ENCODE assay signal across 23 cellular contexts in the genomic region with DNA sequence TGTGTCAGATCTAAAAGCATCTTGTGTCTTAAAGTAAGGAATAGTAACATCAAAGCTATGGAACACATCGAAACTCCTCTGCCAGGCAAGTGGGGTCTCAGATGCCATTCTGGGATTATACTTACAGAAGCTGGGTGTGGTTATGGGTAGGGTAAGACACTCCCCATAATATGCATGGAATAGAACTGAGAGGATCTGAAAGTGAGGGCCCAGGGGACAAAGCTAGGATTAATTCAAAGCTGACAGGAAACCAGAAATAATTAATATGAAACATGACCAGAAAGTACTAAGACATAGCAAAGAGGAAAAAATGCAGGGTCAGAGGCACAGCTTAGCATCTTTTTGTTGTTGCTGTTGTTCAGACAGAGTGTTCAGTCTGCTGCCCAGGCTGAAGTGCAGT. TPM values are rescaled to one million over a fixed set of nuclear protein-coding genes. Genes with fewer than 3 reads are reported as not detected.
A peak's percentile ranks its signal among the peaks of the same experiment; 100 is the strongest.
DNase-seq lines count a peak whose midpoint lies in the region; ATAC-seq, FAIRE-seq and TF ChIP-seq lines count a peak whose summit lies in the region.
"Had no signal": no experiment of that assay in that cellular context is flagged by ENCODE, and none has a peak within 500 bp of the region (broad histone marks: within the 10 kb centered on the region; RNA-seq: fewer than 3 reads in every experiment).

No MANE protein-coding gene starts in this region.

- no peaks in the 10 kb centered on the region for H3K27me3 Mint-ChIP-seq in activated B cell treated with CpG ODN at 0.5 μM for 24 hours

- peaks cover 9% of the 10 kb centered on the region for H3K4me1 Mint-ChIP-seq in activated B cell treated with CpG ODN at 0.5 μM for 24 hours

- H3K27ac ChIP-seq in BLaER1 treated with 17β-estradiol and CSF1 and Interleukin-3, amounts not matched to agents 10 nM and 100 nM: peak overlapping the region in 10 of 11 experiments; percentile 12 to 96 (median 90); a peak in 18 of 22 replicates
- H3K27ac ChIP-seq in HL-60 (replicated peaks): peak overlapping the region; percentile 2; the same call in 1 of the 2 replicates
- H3K27ac ChIP-seq in spleen: peak overlapping the region in 6 of 8 donors; percentile 2 to 89 (median 85)
- no peak overlapping the region for H3K27ac ChIP-seq in pancreas
- H3K27ac ChIP-seq in coronary artery: no peak overlapping the region
- H3K27ac ChIP-seq: C4-2B, SJSA1 had no signal

- intact Hi-C loops in activated B cell treated with CpG ODN at 0.5 μM for 24 hours (cut with micrococcal nuclease) (no loop called here), spleen (cut with DNase I; ENCODE audit: low total_unique reads) (no loop called here), pancreas (cut with DNase I) (loop anchor here in 1 of 3 donors (10.0 kb wide), 1 partner anchor 160 kb away; no protein-coding TSS in a partner anchor)

- H3K4me3 Mint-ChIP-seq in activated B cell treated with CpG ODN at 0.5 μM for 24 hours: peak overlapping the region; percentile 16

- FAIRE-seq in pancreas (lab: Jason Lieb, UNC): no peak
- FAIRE-seq: D721Med, H54, HepG2, K562 had no signal

- H3K27ac Mint-ChIP-seq in activated B cell treated with CpG ODN at 0.5 μM for 24 hours: peak overlapping the region; percentile 68

- H4K20me1 ChIP-seq in BLaER1 treated with 17β-estradiol and CSF1 and Interleukin-3, amounts not matched to agents 10 nM and 100 nM: no peaks in the 10 kb centered on the region

- TF ChIP-seq CTCF in HL-60 (IDR thresholded peaks at IDR 0.05; ENCODE audit: insufficient read depth, low read length) (no peak), activated B cell treated with CpG ODN at 0.5 μM for 24 hours (IDR thresholded peaks at IDR 0.05) (no peak), spleen (IDR thresholded peaks at IDR 0.05 in 8 of 11, conservative IDR thresholded peaks at IDR 0.05 in 3 of 11) (no peak), pancreas (IDR thresholded peaks at IDR 0.05) (no peak), coronary artery (IDR thresholded peaks at IDR 0.05) (no peak)

- ATAC-seq in activated B cell treated with CpG ODN at 0.5 μM for 24 hours (ENCODE audit: low read depth) (no peak), pancreas (no peak)
- ATAC-seq: HepG2, K562, Right ventricle myocardium inferior had no signal

- no peaks in the 10 kb centered on the region for H3K9me3 Mint-ChIP-seq in activated B cell treated with CpG ODN at 0.5 μM for 24 hours

- peak overlapping the region; percentile 20 to 83 (median 73); a peak in 20 of 22 replicates for H3K4me2 ChIP-seq in BLaER1 treated with 17β-estradiol and CSF1 and Interleukin-3, amounts not matched to agents 10 nM and 100 nM

- no peaks in the 10 kb centered on the region for H3K36me3 ChIP-seq in BLaER1 treated with 17β-estradiol and CSF1 and Interleukin-3, amounts not matched to agents 10 nM and 100 nM
- H3K36me3 ChIP-seq in spleen: no peaks in the 10 kb centered on the region
- no peaks in the 10 kb centered on the region for H3K36me3 ChIP-seq in pancreas
- H3K36me3 ChIP-seq: SJSA1 had no signal

- CTCF ChIA-PET in activated B cell treated with CpG ODN at 0.5 μM for 24 hours (lab: Charles Lee): interaction anchor here (0.9 to 4.6 kb wide), 5 partner anchors 11 to 163 kb away, joined by 3 to 40 read pairs (median 7); no protein-coding TSS in a partner anchor

- H3K36me3 Mint-ChIP-seq in activated B cell treated with CpG ODN at 0.5 μM for 24 hours (ENCODE audit: low read depth): no peaks in the 10 kb centered on the region

- peaks cover 0 to 11% (median 0%) of the 10 kb centered on the region in 11 experiments; a peak in 4 of 22 replicates for H3K9me3 ChIP-seq in BLaER1 treated with 17β-estradiol and CSF1 and Interleukin-3, amounts not matched to agents 10 nM and 100 nM (replicated peaks in 1 of 11)
- H3K9me3 ChIP-seq in spleen (no peaks in the 10 kb centered on the region), pancreas (no peaks in the 10 kb centered on the region)
- H3K9me3 ChIP-seq: SJSA1 had no signal

- H3K27me3 ChIP-seq in BLaER1 treated with 17β-estradiol and CSF1 and Interleukin-3, amounts not matched to agents 10 nM and 100 nM: no peaks in the 10 kb centered on the region
- no peaks in the 10 kb centered on the region for H3K27me3 ChIP-seq in HL-60 (ENCODE audit: insufficient read depth, poor library complexity, severe bottlenecking)
- H3K27me3 ChIP-seq in spleen (replicated peaks in 1 of 7): no peaks in the 10 kb centered on the region
- H3K27me3 ChIP-seq in pancreas: no peaks in the 10 kb centered on the region
- H3K27me3 ChIP-seq: SJSA1 had no signal

- peak overlapping the region in 4 of 11 experiments; percentile 79 to 90 (median 84); a peak in 4 of 22 replicates for H3K9ac ChIP-seq in BLaER1 treated with 17β-estradiol and CSF1 and Interleukin-3, amounts not matched to agents 10 nM and 100 nM

- 79 to 98% (median 90%) methylated on average over 1 of the region's 1 CpG for WGBS in spleen, 5 donors
- WGBS in pancreas, 2 donors: 86 to 97% methylated on average over 1 of the region's 1 CpG

- POLR2A ChIA-PET in activated B cell treated with CpG ODN at 0.5 μM for 24 hours (lab: Charles Lee): interaction anchor here (0.6 to 1.6 kb wide), 6 partner anchors 11 to 215 kb away, joined by 3 to 13 read pairs (median 4); a partner anchor contains a TSS

- peaks cover 25 to 74% (median 42%) of the 10 kb centered on the region in 10 experiments for H3K4me1 ChIP-seq in BLaER1 treated with 17β-estradiol and CSF1 and Interleukin-3, amounts not matched to agents 10 nM and 100 nM
- H3K4me1 ChIP-seq in spleen (peaks cover 9 to 71% (median 35%) of the 10 kb centered on the region in 6 donors), pancreas (no peaks in the 10 kb centered on the region)
- H3K4me1 ChIP-seq: SJSA1 had no signal

- DNase-seq in HL-60 (ENCODE audit: low read depth in 1 of 2, low spot score in 1 of 2) (no peak), activated B cell treated with CpG ODN at 0.5 μM for 24 hours (no peak), spleen (no peak), pancreas (no peak), GM19240 (ENCODE audit: insufficient read length, low spot score) (no peak), coronary artery (ENCODE audit: low spot score) (no peak)
- DNase-seq: ACHN, DMS53, MM.1S, NCI-H1105, NCI-H146, NCI-H2029 treated with DMSO at 0.1 percent for 48 hours, NCI-H226, NCI-H510A treated with DMSO at 0.1 percent for 48 hours, NCI-H748 treated with DMSO at 0.1 percent for 48 hours had no signal

- no peak for TF ChIP-seq POLR2A in spleen (IDR thresholded peaks at IDR 0.05)

- H3K4me3 ChIP-seq in BLaER1 treated with 17β-estradiol and CSF1 and Interleukin-3, amounts not matched to agents 10 nM and 100 nM: no peak overlapping the region
- H3K4me3 ChIP-seq in HL-60 (replicated peaks; ENCODE audit: insufficient read depth, low read length): no peak overlapping the region
- H3K4me3 ChIP-seq in spleen: peak overlapping the region in 1 of 8 donors; percentile 65
- H3K4me3 ChIP-seq in pancreas: no peak overlapping the region
- H3K4me3 ChIP-seq in coronary artery: no peak overlapping the region
- H3K4me3 ChIP-seq: K562, SJSA1 had no signal

RNA-seq across cellular contexts. Expression of a gene that starts 40.2 kb away (rescaled TPM):
- total RNA-seq in activated B cell treated with CpG ODN at 0.5 μM for 24 hours (55.2 and 63.7 TPM in 2 replicates), spleen (10 to 100 TPM; 25.8 to 48.1 (median 34.0) TPM), pancreas (10 to 100 TPM in 1 of 6 donors, 1 to 10 TPM in 5; 5.1 to 12.0 (median 8.3) TPM)
- polyA plus RNA-seq in spleen (10 to 100 TPM; 24.3 to 26.8 (median 25.0) TPM), pancreas (10 to 100 TPM; 11.5 to 14.0 TPM)

Comparison
In these comparisons a context has a peak if more than half of its experiments do, and no peak if none do; other contexts are left out.
1. H3K27ac ChIP-seq: peak in BLaER1 treated with 17β-estradiol and CSF1 and Interleukin-3, amounts not matched to agents 10 nM and 100 nM (10 of 11), HL-60 (single experiment) and spleen (6 of 8); none in pancreas (0 of 4) and coronary artery (0 of 2).